8 cellular contexts compared by ENCODE assay signal in the genomic region with DNA sequence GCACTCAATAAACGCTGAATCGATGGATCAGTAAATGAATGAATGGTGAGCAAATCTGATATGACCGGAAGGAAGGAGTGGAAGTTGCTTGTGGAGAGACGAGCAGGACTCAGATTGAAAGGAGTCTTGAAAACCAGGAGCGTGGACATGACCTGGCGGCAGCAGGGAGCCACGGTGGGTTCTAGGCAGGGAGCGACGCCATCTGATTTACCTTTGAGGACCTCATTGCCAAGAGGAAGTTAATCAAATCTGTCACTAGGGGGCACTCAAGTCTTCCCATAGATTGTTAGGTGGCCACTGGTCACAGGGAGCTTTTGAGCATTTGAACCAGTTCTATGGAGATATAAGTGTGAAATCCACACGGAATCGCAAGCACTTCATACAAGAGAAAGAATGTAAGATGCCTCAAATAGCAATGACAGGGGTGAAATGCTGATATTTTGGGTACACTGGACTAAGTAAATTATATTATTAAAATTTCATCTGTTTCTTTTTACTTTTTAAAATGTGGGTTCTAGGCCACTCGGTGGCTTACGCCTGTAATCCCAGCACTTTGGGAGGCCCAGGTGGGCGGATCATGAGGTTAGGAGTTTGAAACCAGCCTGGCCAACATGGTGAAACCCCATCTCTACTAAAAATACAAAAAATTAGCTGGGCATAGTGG. TPM values are rescaled to one million over a fixed set of nuclear protein-coding genes. Genes with fewer than 3 reads are reported as not detected.
A peak's percentile ranks its signal among the peaks of the same experiment; 100 is the strongest.
DNase-seq lines count a peak whose midpoint lies in the region; ATAC-seq and TF ChIP-seq lines count a peak whose summit lies in the region.

No MANE protein-coding gene starts in this region.

- peak; percentile 82 for DNase-seq in DMS53 treated with DMSO at 0.1 percent for 48 hours (lab: John Stamatoyannopoulos, UW; ENCODE audit: unreplicated experiment)
- peak; percentile 94 for DNase-seq in Karpas-422
- DNase-seq in activated effector memory CD4-positive, alpha-beta T cell treated with Interleukin-2 at 50 U/mL for 16 hours, result peak; percentile 2
- DNase-seq in germinal center (ENCODE audit: low spot score), result peak; percentile 79
- no peak for DNase-seq in osteocyte (ENCODE audit: extremely low spot score, unreplicated experiment)
- no peak for DNase-seq in 8988T

- peak; percentile 86 for TF ChIP-seq CTCF in OCI-LY3 (IDR thresholded peaks at IDR 0.05; ENCODE audit: low read depth, low read length)
- peak; percentile 74 for TF ChIP-seq CTCF in osteocyte (IDR thresholded peaks at IDR 0.05)

- H4K20me1 ChIP-seq in Karpas-422 (ENCODE audit: insufficient read depth, low read depth, low read length) (no peaks in the 10 kb centered on the region), OCI-LY3 (ENCODE audit: insufficient read depth, low read length) (no peaks in the 10 kb centered on the region)

- no peaks in the 10 kb centered on the region for H3K27me3 ChIP-seq in Karpas-422 (ENCODE audit: low read length)
- H3K27me3 ChIP-seq in OCI-LY3 (ENCODE audit: low read depth, low read length), result peaks cover 3% of the 10 kb centered on the region; the same call in 1 of the 2 replicates

- no peak overlapping the region for H3K4me2 ChIP-seq in Karpas-422 (ENCODE audit: low read depth, low read length, poor library complexity, severe bottlenecking)
- H3K4me2 ChIP-seq in OCI-LY3 (ENCODE audit: low read length), result no peak overlapping the region

- H3K4me1 ChIP-seq in Karpas-422 (ENCODE audit: low read length), result peaks cover 10% of the 10 kb centered on the region
- H3K4me1 ChIP-seq in OCI-LY3 (ENCODE audit: low read length), result peaks cover 11% of the 10 kb centered on the region

- H3K9me2 ChIP-seq in Karpas-422 (replicated peaks; ENCODE audit: insufficient read depth, low read length), result no peaks in the 10 kb centered on the region

- H3K4me3 Mint-ChIP-seq in osteocyte (ENCODE audit: unreplicated experiment), result no peak overlapping the region

- ATAC-seq in GM21381 (IDR thresholded peaks at IDR 0.05; ENCODE audit: unreplicated experiment), result no peak

- H3K27ac ChIP-seq in Karpas-422 (ENCODE audit: low read length) (no peak overlapping the region), OCI-LY3 (ENCODE audit: low read length) (no peak overlapping the region)

- no peak overlapping the region for H2AFZ ChIP-seq in Karpas-422 (ENCODE audit: low read length)
- H2AFZ ChIP-seq in OCI-LY3 (ENCODE audit: low read depth, low read length), result no peak overlapping the region

- H3K4me1 Mint-ChIP-seq in osteocyte (ENCODE audit: unreplicated experiment), result peaks cover 9% of the 10 kb centered on the region

- H3K9me3 Mint-ChIP-seq in osteocyte (ENCODE audit: unreplicated experiment), result no peaks in the 10 kb centered on the region

- no peak overlapping the region for H3K9ac ChIP-seq in Karpas-422 (ENCODE audit: low read length)
- H3K9ac ChIP-seq in OCI-LY3 (ENCODE audit: low read length), result no peak overlapping the region

- H3K36me3 ChIP-seq in Karpas-422 (ENCODE audit: insufficient read depth, low read length) (no peaks in the 10 kb centered on the region), OCI-LY3 (replicated peaks; ENCODE audit: low read depth, low read length) (no peaks in the 10 kb centered on the region)

- no peak overlapping the region for H3K27ac Mint-ChIP-seq in osteocyte (ENCODE audit: unreplicated experiment)

- H3K79me2 ChIP-seq in Karpas-422 (ENCODE audit: low read length), result no peaks in the 10 kb centered on the region
- H3K79me2 ChIP-seq in OCI-LY3 (ENCODE audit: low read length), result no peaks in the 10 kb centered on the region

- no peaks in the 10 kb centered on the region for H3K36me3 Mint-ChIP-seq in osteocyte (ENCODE audit: unreplicated experiment)

- no peaks in the 10 kb centered on the region for H3K9me3 ChIP-seq in Karpas-422 (ENCODE audit: low read length)
- no peaks in the 10 kb centered on the region for H3K9me3 ChIP-seq in OCI-LY3 (ENCODE audit: insufficient read depth, low read length)

- peaks cover 13% of the 10 kb centered on the region for H3K27me3 Mint-ChIP-seq in osteocyte (ENCODE audit: unreplicated experiment)

- H3K4me3 ChIP-seq in Karpas-422 (ENCODE audit: low read length) (no peak overlapping the region), OCI-LY3 (ENCODE audit: low read length) (no peak overlapping the region)

RNA-seq across cellular contexts. Expression of gene FBN3, which starts 9.2 kb away (rescaled TPM):
- not detected in 2 replicates for total RNA-seq in Karpas-422 (2014; rRNA removed; shearing (Covaris generic); ENCODE audit: low replicate concordance)
- 0.19 and 0.42 TPM in 2 replicates for total RNA-seq in osteocyte

RNA-seq across cellular contexts. Expression of gene CERS4, which starts 50.6 kb away (rescaled TPM):
- 66.3 and 105 TPM in 2 replicates for total RNA-seq in Karpas-422 (2014; rRNA removed; shearing (Covaris generic); ENCODE audit: low replicate concordance)
- 16.4 and 16.7 TPM in 2 replicates for total RNA-seq in osteocyte

Comparison
In these comparisons a context has a peak if more than half of its experiments do, and no peak if none do; other contexts are left out.
1. DNase-seq: peak in DMS53 treated with DMSO at 0.1 percent for 48 hours (single experiment), Karpas-422 (single experiment), activated effector memory CD4-positive, alpha-beta T cell treated with Interleukin-2 at 50 U/mL for 16 hours (single experiment) and germinal center (single experiment); none in osteocyte (single experiment) and 8988T (single experiment).